In the genomic region with DNA sequence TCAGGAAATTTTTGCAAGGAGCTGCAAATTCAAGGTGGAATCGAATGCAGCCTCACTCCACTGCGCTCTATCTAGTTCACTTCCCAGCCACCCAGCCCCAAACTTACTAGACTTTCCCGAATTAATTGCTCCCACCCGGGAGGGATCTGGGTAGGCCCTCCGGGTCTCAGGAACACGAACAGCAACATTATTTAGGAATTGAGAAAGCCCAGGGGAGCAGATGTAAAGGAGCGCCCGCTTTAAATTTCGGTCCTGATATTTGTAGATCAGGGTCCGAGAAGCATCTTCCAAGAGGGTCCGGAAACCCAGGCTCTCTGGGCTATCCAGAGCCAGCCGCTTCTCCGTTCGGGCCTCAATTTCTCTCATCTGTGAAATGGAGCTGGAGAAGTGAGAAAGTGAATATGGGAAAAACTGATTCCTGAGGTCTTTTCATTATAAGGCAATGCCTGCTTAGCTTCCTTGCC, we compare ENCODE assay signal across 8 cellular contexts. TPM values are rescaled to one million over a fixed set of nuclear protein-coding genes. Genes with fewer than 3 reads are reported as not detected.
DNase-seq lines count a peak whose midpoint lies in the region; ATAC-seq and TF ChIP-seq lines count a peak whose summit lies in the region.

No MANE protein-coding gene starts in this region.

- H3K27me3 ChIP-seq in WERI-Rb-1 (ENCODE audit: insufficient read depth, low read depth, severe bottlenecking) (no peaks in the 10 kb centered on the region), right cardiac atrium (ENCODE audit: control insufficient read depth, insufficient read depth) (no peaks in the 10 kb centered on the region), spleen (replicated peaks in 1 of 7) (peaks cover 0 to 82% (median 18%) of the 10 kb centered on the region in 7 donors)

- H3K4me1 Mint-ChIP-seq in HFFc6 (ENCODE audit: low read depth): peaks cover 41% of the 10 kb centered on the region

- peak overlapping the region; percentile 99 for H3K27ac ChIP-seq in WERI-Rb-1
- H3K27ac ChIP-seq in right cardiac atrium (ENCODE audit: low read length): peak overlapping the region; percentile 95
- H3K27ac ChIP-seq in spleen: peak overlapping the region; percentile 11 to 91 (median 86)

- intact Hi-C loops in right cardiac atrium (cut with DNase I) (loop anchor here in 2 of 4 donors (2.0 kb wide), 1 partner anchor 32 kb away; no protein-coding TSS in a partner anchor), spleen (cut with DNase I; ENCODE audit: low total_unique reads) (no loop called here)

- H3K9me3 ChIP-seq in WERI-Rb-1 (ENCODE audit: severe bottlenecking): no peaks in the 10 kb centered on the region
- no peaks in the 10 kb centered on the region for H3K9me3 ChIP-seq in right cardiac atrium (ENCODE audit: control insufficient read depth, low read length)
- no peaks in the 10 kb centered on the region for H3K9me3 ChIP-seq in spleen

- H3K36me3 ChIP-seq in WERI-Rb-1 (peaks cover 23% of the 10 kb centered on the region), spleen (no peaks in the 10 kb centered on the region)

- no peak for TF ChIP-seq CTCF in HFFc6 (IDR thresholded peaks at IDR 0.05)
- TF ChIP-seq CTCF in WERI-Rb-1 (IDR thresholded peaks at IDR 0.05; ENCODE audit: low read depth, low read length): no peak
- no peak for TF ChIP-seq CTCF in spleen (IDR thresholded peaks at IDR 0.05 in 8 of 11, conservative IDR thresholded peaks at IDR 0.05 in 3 of 11)

- 0% methylated on average over 14 of the region's 14 CpGs for WGBS in right cardiac atrium
- WGBS in spleen, 5 donors: 1 to 3% (median 2%) methylated on average over 14 of the region's 14 CpGs

- TF ChIP-seq POLR2A in spleen (IDR thresholded peaks at IDR 0.05): no peak

- ATAC-seq in right cardiac atrium: no peak
- no peak for ATAC-seq in HG03025 (IDR thresholded peaks at IDR 0.05; ENCODE audit: low FRiP score, unreplicated experiment)
- no peak for ATAC-seq in HG03280 (IDR thresholded peaks at IDR 0.05; ENCODE audit: unreplicated experiment)

- no peak for DNase-seq in HFFc6
- no peak for DNase-seq in WERI-Rb-1
- no peak for DNase-seq in right cardiac atrium
- DNase-seq in spleen: no peak
- DNase-seq in hypothalamus (lab: John Stamatoyannopoulos, UW): no peak
- no peak for DNase-seq in HuH-7.5 (ENCODE audit: low spot score)

- H3K36me3 Mint-ChIP-seq in HFFc6 (ENCODE audit: low read depth): peaks cover 29% of the 10 kb centered on the region

- H3K4me1 ChIP-seq in right cardiac atrium (ENCODE audit: control insufficient read depth, insufficient read depth, low read length): no peaks in the 10 kb centered on the region
- H3K4me1 ChIP-seq in spleen: peaks cover 14 to 72% (median 59%) of the 10 kb centered on the region in 6 donors

- H3K4me3 Mint-ChIP-seq in HFFc6: peak overlapping the region; percentile 96

- H3K27ac Mint-ChIP-seq in HFFc6: peak overlapping the region; percentile 99

- peaks cover 38% of the 10 kb centered on the region for H3K27me3 Mint-ChIP-seq in HFFc6 (ENCODE audit: insufficient read depth)

- H3K9me3 Mint-ChIP-seq in HFFc6: peaks cover 23% of the 10 kb centered on the region

- H3K4me3 ChIP-seq in WERI-Rb-1 (ENCODE audit: low read depth, low read length): peak overlapping the region; percentile 87
- H3K4me3 ChIP-seq in right cardiac atrium (ENCODE audit: low read length): peak overlapping the region; percentile 64
- H3K4me3 ChIP-seq in spleen: peak overlapping the region; percentile 65 to 94 (median 87)

RNA-seq across cellular contexts. Expression of gene ID1, which starts 0.5 kb away (rescaled TPM):
- 100 to 1,000 TPM; 397 to 487 (median 452) TPM for total RNA-seq in HFFc6 (2021; fragmentation: NEBNext Ultra II Directional; extraction: Animal tissue kit (Norgen Biotek cat#: 25700))
- total RNA-seq in right cardiac atrium: 100 to 1,000 TPM; 122 to 188 (median 134) TPM
- polyA plus RNA-seq in right cardiac atrium: 273 TPM
- total RNA-seq in spleen: 100 to 1,000 TPM in 5 of 7 donors, 10 to 100 TPM in 2; 77.1 to 222 (median 124) TPM
- 100 to 1,000 TPM in 2 of 3 donors, 10 to 100 TPM in 1; 47.6 to 131 (median 122) TPM for polyA plus RNA-seq in spleen

RNA-seq across cellular contexts. Expression of gene COX4I2, which starts 33.1 kb away (rescaled TPM):
- total RNA-seq in HFFc6 (2021; fragmentation: NEBNext Ultra II Directional; extraction: Animal tissue kit (Norgen Biotek cat#: 25700)): not detected
- total RNA-seq in right cardiac atrium: 10 to 100 TPM in 1 of 4 donors, 1 to 10 TPM in 3; 3.1 to 13.2 (median 9.0) TPM
- polyA plus RNA-seq in right cardiac atrium: 29.5 TPM
- 1 to 10 TPM in 3 of 7 donors, not detected in 4; 1.1 to 1.5 (median 1.5) TPM for total RNA-seq in spleen
- 1 to 10 TPM; 1.9 to 4.6 (median 2.0) TPM for polyA plus RNA-seq in spleen
